8 cellular contexts compared by ENCODE assay signal in the genomic region with DNA sequence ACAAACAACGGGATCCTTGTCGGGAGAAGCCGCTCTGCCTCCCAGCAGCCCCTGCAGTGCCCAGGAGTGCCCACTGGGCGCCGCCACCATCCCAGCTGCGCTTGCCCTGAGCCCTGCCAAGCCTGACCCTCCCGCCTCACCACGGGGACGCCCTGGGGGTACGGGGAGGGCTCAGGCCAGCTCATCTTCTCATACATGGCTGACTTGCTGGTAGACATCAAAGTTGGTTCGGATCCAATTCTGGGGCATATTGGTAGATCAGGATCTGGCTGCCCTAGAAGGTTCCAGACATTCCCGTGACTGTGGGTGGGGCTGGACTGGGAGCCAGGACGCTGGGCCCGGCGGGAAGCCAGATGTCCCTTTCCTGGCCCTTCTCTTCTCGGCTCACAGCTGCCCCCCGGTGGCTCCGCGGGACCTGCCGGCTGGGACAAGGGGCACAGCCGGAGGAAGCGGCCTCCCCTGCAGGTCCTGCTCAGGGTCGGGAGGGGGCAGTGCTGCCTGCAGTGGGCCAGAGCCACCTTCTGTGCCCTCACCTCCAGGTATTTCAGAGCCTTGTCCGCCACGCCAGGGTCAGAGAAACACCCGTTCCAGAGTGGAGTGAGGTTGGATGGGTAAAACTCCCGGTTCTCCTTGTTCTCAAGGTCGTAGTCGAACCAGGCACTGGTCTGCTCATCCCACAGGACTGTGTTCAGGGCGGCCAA. TPM values are rescaled to one million over a fixed set of nuclear protein-coding genes. Genes with fewer than 3 reads are reported as not detected.
DNase-seq lines count a peak whose midpoint lies in the region; ATAC-seq and TF ChIP-seq lines count a peak whose summit lies in the region.

No MANE protein-coding gene starts in this region.

- 5 to 13% methylated on average over 11 to 13 of the region's 30 CpGs for WGBS in esophagus squamous epithelium, 2 donors

- CTCF ChIA-PET in PC-3 (lab: Charles Lee), result interaction anchor here (0.6 to 1.3 kb wide), 13 partner anchors 13 to 1510 kb away, joined by 3 to 8 read pairs (median 5); a partner anchor contains a TSS

- H3K9me3 ChIP-seq in PC-3 (ENCODE audit: low read length) (no peaks in the 10 kb centered on the region), esophagus squamous epithelium (no peaks in the 10 kb centered on the region)

- no peak for TF ChIP-seq POLR2A in esophagus squamous epithelium (IDR thresholded peaks at IDR 0.05)

- H3K4me1 Mint-ChIP-seq in IgD-negative memory B cell, result peaks cover 0 to 9% (median 3%) of the 10 kb centered on the region in 3 donors
- H3K4me1 Mint-ChIP-seq in activated T-cell treated with anti-CD3 and anti-CD28 coated beads, Interleukin-2, amount 50 U/mL, for 72 hours (ENCODE audit: low read depth), result peaks cover 52% of the 10 kb centered on the region

- peak; percentile 58 for ATAC-seq in GM21528 (IDR thresholded peaks at IDR 0.05; ENCODE audit: low FRiP score, unreplicated experiment)
- peak; percentile 93 for ATAC-seq in PC-3
- ATAC-seq in activated T-cell treated with anti-CD3 and anti-CD28 coated beads, Interleukin-2, amount 50 U/mL, for 72 hours (replicated peaks in 1 of 2), result peak; percentile 91 to 92

- peaks cover 2% of the 10 kb centered on the region for H3K27me3 Mint-ChIP-seq in IgD-negative memory B cell
- H3K27me3 Mint-ChIP-seq in activated T-cell treated with anti-CD3 and anti-CD28 coated beads, Interleukin-2, amount 50 U/mL, for 72 hours (ENCODE audit: low read depth), result no peaks in the 10 kb centered on the region

- intact Hi-C loops in PC-3 (cut with micrococcal nuclease) (loop anchor here (1.0 to 2.0 kb wide), 5 partner anchors 67 to 266 kb away; a partner anchor contains a TSS), esophagus squamous epithelium (cut with DNase I) (loop anchor here (5.0 kb wide), 2 partner anchors 97 to 267 kb away; a partner anchor contains a TSS)

- no TSS peak for BruUV-seq in PC-3 (replicated peaks; lab: Mats Ljungman, UMichigan)

- H3K27ac Mint-ChIP-seq in IgD-negative memory B cell, result peak overlapping the region in 1 of 3 donors; percentile 73
- peak overlapping the region; percentile 77 for H3K27ac Mint-ChIP-seq in activated T-cell treated with anti-CD3 and anti-CD28 coated beads, Interleukin-2, amount 50 U/mL, for 72 hours

- TF ChIP-seq CTCF in PC-3 (conservative IDR thresholded peaks at IDR 0.05; ENCODE audit: low read depth, low read length) (peak; percentile 97), esophagus squamous epithelium (IDR thresholded peaks at IDR 0.05) (peak; percentile 76 to 92 (median 84))

- H3K36me3 Mint-ChIP-seq in IgD-negative memory B cell, result no peaks in the 10 kb centered on the region
- H3K36me3 Mint-ChIP-seq in activated T-cell treated with anti-CD3 and anti-CD28 coated beads, Interleukin-2, amount 50 U/mL, for 72 hours (ENCODE audit: insufficient read depth in 2 of 2), result no peaks in the 10 kb centered on the region

- H3K27ac ChIP-seq in PC-3 (ENCODE audit: low read length) (peak overlapping the region; percentile 37; the same call in 1 of the 2 replicates), esophagus squamous epithelium (peak overlapping the region; percentile 64 to 84 (median 82))

- H3K9me2 ChIP-seq in PC-3 (replicated peaks; ENCODE audit: low read length), result no peaks in the 10 kb centered on the region

- H3K4me2 ChIP-seq in PC-3 (ENCODE audit: low read length), result peak overlapping the region; percentile 86

- POLR2A ChIA-PET in PC-3 (lab: Charles Lee; ENCODE audit: unreplicated experiment), result no interaction called here

- H3K79me2 ChIP-seq in PC-3 (ENCODE audit: low read length), result no peaks in the 10 kb centered on the region

- H3K36me3 ChIP-seq in PC-3 (ENCODE audit: low read depth, low read length) (no peaks in the 10 kb centered on the region), esophagus squamous epithelium (no peaks in the 10 kb centered on the region)

- in situ Hi-C loops in Caki2 (cut with HindIII; ENCODE audit: low pct_unique_long_range_greater_than_20kb, low sequenced_read_pairs), result no loop called here

- no peaks in the 10 kb centered on the region for H3K9me3 Mint-ChIP-seq in IgD-negative memory B cell
- no peaks in the 10 kb centered on the region for H3K9me3 Mint-ChIP-seq in activated T-cell treated with anti-CD3 and anti-CD28 coated beads, Interleukin-2, amount 50 U/mL, for 72 hours

- peaks cover 10% of the 10 kb centered on the region; the same call in 1 of the 2 replicates for H3K4me1 ChIP-seq in PC-3 (ENCODE audit: insufficient read depth, low read length)
- H3K4me1 ChIP-seq in esophagus squamous epithelium, result peaks cover 22 to 43% (median 34%) of the 10 kb centered on the region in 3 donors

- H3K27me3 ChIP-seq in PC-3 (ENCODE audit: low read length) (no peaks in the 10 kb centered on the region), esophagus squamous epithelium (no peaks in the 10 kb centered on the region)

- no peaks in the 10 kb centered on the region for H3F3A ChIP-seq in PC-3 (ENCODE audit: low read length, unreplicated experiment)

- peak overlapping the region; percentile 84 for H2AFZ ChIP-seq in PC-3 (ENCODE audit: low read length)

- DNase-seq in Caki2 (ENCODE audit: low read depth) (peak; percentile 97), PC-3 (peak; percentile 97), esophagus squamous epithelium (lab: John Stamatoyannopoulos, UW) (peak; percentile 81), myocyte (ENCODE audit: low read depth) (peak; percentile 94)
- peak; percentile 89 to 90 for DNase-seq in activated T-cell treated with anti-CD3 and anti-CD28 coated beads, Interleukin-2, amount 50 U/mL, for 72 hours
- peak; percentile 62 to 65 for DNase-seq in stimulated activated CD8-positive, alpha-beta memory T cell treated with anti-CD3 and anti-CD28 coated beads, Interleukin-7, amount 100 ng/mL, for 1 hour (ENCODE audit: low read depth in 2 of 2)

- H3K4me3 Mint-ChIP-seq in IgD-negative memory B cell, result peak overlapping the region; percentile 38 to 90 (median 80)
- H3K4me3 Mint-ChIP-seq in activated T-cell treated with anti-CD3 and anti-CD28 coated beads, Interleukin-2, amount 50 U/mL, for 72 hours, result peak overlapping the region; percentile 83 to 92

- no peaks in the 10 kb centered on the region for H4K20me1 ChIP-seq in PC-3 (ENCODE audit: low read length)

- peak overlapping the region; percentile 66 for H3K9ac ChIP-seq in PC-3 (ENCODE audit: low read length)

- H3K4me3 ChIP-seq in PC-3 (ENCODE audit: low read length), result peak overlapping the region; percentile 66
- H3K4me3 ChIP-seq in esophagus squamous epithelium, result peak overlapping the region; percentile 27 to 66 (median 45)

RNA-seq across cellular contexts. Expression of a gene that starts 10.6 kb away (rescaled TPM):
- total RNA-seq in Caki2 (2014; rRNA removed; shearing (Covaris generic); ENCODE audit: low replicate concordance), result not detected in 2 replicates
- not detected for polyA plus RNA-seq in IgD-negative memory B cell
- total RNA-seq in PC-3 (2014; rRNA removed), result not detected in 2 replicates
- total RNA-seq in activated T-cell treated with anti-CD3 and anti-CD28 coated beads, Interleukin-2, amount 50 U/mL, for 72 hours, result not detected
- under 1 TPM in 2 of 4 donors, not detected in 2; 0.09 to 0.57 TPM for total RNA-seq in esophagus squamous epithelium
- not detected in 2 replicates for total RNA-seq in myocyte
- 2.5 TPM for polyA plus RNA-seq in myocyte (2012)

Comparison
In these comparisons a context has a peak if more than half of its experiments do, and no peak if none do; other contexts are left out.
1. Peak in every context shown above with its lines: DNase-seq, ATAC-seq, H3K4me3 ChIP-seq and H3K27ac ChIP-seq.